Comparison of ENCODE assay signal across 16 cellular contexts in the genomic region with DNA sequence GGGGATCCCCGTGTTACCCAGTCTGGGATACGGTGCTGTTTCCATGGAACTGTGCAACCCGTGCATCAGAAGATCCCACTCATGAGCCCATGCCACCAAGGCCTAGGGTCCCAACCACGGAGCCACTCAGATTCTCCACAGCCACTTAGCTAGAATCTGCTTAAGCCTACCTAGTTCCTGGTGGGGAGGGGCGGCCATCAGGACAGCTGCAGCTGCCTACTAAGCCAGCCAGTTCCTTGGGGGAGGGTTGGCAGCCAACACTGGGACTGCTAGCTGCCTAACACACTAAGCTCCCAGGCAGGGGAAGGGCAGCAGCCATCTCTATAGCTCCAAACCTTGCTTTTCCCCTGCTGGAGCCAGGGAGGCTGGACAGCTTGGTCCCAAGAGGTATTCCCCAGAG.
DNase-seq lines count a peak whose midpoint lies in the region; ATAC-seq and TF ChIP-seq lines count a peak whose summit lies in the region.
"Had no signal": no experiment of that assay in that cellular context is flagged by ENCODE, and none has a peak within 500 bp of the region (broad histone marks: within the 10 kb centered on the region; RNA-seq: fewer than 3 reads in every experiment).

No MANE protein-coding gene starts in this region.

- WGBS in psoas muscle, 3 donors = 64 to 82% (median 79%) methylated on average over 5 of the region's 5 CpGs

- no peak for TF ChIP-seq CTCF in glutamatergic neuron (IDR thresholded peaks at IDR 0.05; ENCODE audit: partially characterized antibody, unreplicated experiment)
- TF ChIP-seq CTCF in psoas muscle (IDR thresholded peaks at IDR 0.05) = no peak

- H3K9me3 Mint-ChIP-seq in glutamatergic neuron (ENCODE audit: unreplicated experiment) = peaks cover 4% of the 10 kb centered on the region

- peaks cover 2% of the 10 kb centered on the region for H3K4me1 Mint-ChIP-seq in glutamatergic neuron (ENCODE audit: low read depth, unreplicated experiment)
- H3K4me1 Mint-ChIP-seq: CD4-positive, CD25-positive, alpha-beta regulatory T cell; GM23338; H9 had no signal

- H3K27me3 Mint-ChIP-seq in glutamatergic neuron (ENCODE audit: unreplicated experiment) = no peaks in the 10 kb centered on the region
- H3K27me3 Mint-ChIP-seq: CD4-positive, CD25-positive, alpha-beta regulatory T cell had no signal

- DNase-seq in DMS53 (lab: John Stamatoyannopoulos, UW) (peak; percentile 49), DMS53 treated with DMSO at 0.1 percent for 48 hours (lab: John Stamatoyannopoulos, UW; ENCODE audit: unreplicated experiment) (no peak), NCI-H69 (lab: John Stamatoyannopoulos, UW) (peak; percentile 30), glutamatergic neuron (peak; percentile 38), psoas muscle (no peak), NCI-H526 (lab: John Stamatoyannopoulos, UW) (no peak)
- DNase-seq: 8988T; AML-193; CD4-positive, CD25-positive, alpha-beta regulatory T cell; DMS153; H9; IMR-90; KBM-7 had no signal

- no peaks in the 10 kb centered on the region for H3K9me3 ChIP-seq in psoas muscle

- ATAC-seq in psoas muscle (no peak), GM18498 (IDR thresholded peaks at IDR 0.05; ENCODE audit: unreplicated experiment) (no peak)
- ATAC-seq: GM23338 had no signal

- no peaks in the 10 kb centered on the region for H3K4me1 ChIP-seq in psoas muscle
- H3K4me1 ChIP-seq: BLaER1 treated with 17β-estradiol and CSF1 and Interleukin-3, amounts not matched to agents 10 nM and 100 nM had no signal

- H3K36me3 Mint-ChIP-seq in glutamatergic neuron (ENCODE audit: unreplicated experiment) = no peaks in the 10 kb centered on the region
- H3K36me3 Mint-ChIP-seq: CD4-positive, CD25-positive, alpha-beta regulatory T cell had no signal

- no peaks in the 10 kb centered on the region for H3K27me3 ChIP-seq in psoas muscle (ENCODE audit: insufficient read depth in 3 of 3, low read length in 2 of 3)
- H3K27me3 ChIP-seq: BLaER1 treated with 17β-estradiol and CSF1 and Interleukin-3, amounts not matched to agents 10 nM and 100 nM had no signal

- H3K4me3 ChIP-seq in psoas muscle = no peak overlapping the region
- H3K4me3 ChIP-seq: BLaER1 treated with 17β-estradiol and CSF1 and Interleukin-3, amounts not matched to agents 10 nM and 100 nM; GM23338 had no signal

- intact Hi-C loops in psoas muscle (cut with DNase I) = no loop called here

- H3K36me3 ChIP-seq in psoas muscle (ENCODE audit: insufficient read depth in 1 of 2, low read depth in 1 of 2) = no peaks in the 10 kb centered on the region
- H3K36me3 ChIP-seq: BLaER1 treated with 17β-estradiol and CSF1 and Interleukin-3, amounts not matched to agents 10 nM and 100 nM had no signal

- no peak overlapping the region for H3K27ac Mint-ChIP-seq in glutamatergic neuron (ENCODE audit: unreplicated experiment)
- H3K27ac Mint-ChIP-seq: CD4-positive, CD25-positive, alpha-beta regulatory T cell; GM23338; H9 had no signal

- no peak overlapping the region for H3K27ac ChIP-seq in psoas muscle
- H3K27ac ChIP-seq: BLaER1 treated with 17β-estradiol and CSF1 and Interleukin-3, amounts not matched to agents 10 nM and 100 nM had no signal

- H3K4me3 Mint-ChIP-seq in glutamatergic neuron (ENCODE audit: unreplicated experiment) = no peak overlapping the region
- H3K4me3 Mint-ChIP-seq: CD4-positive, CD25-positive, alpha-beta regulatory T cell; GM23338; H9 had no signal

Comparison
In these comparisons a context has a peak if more than half of its experiments do, and no peak if none do; other contexts are left out.
1. DNase-seq: peak in DMS53 (single experiment), NCI-H69 (single experiment) and glutamatergic neuron (single experiment); none in DMS53 treated with DMSO at 0.1 percent for 48 hours (single experiment), psoas muscle (0 of 2) and NCI-H526 (0 of 2).